ENCODE assay signal across 17 cellular contexts in the genomic region with DNA sequence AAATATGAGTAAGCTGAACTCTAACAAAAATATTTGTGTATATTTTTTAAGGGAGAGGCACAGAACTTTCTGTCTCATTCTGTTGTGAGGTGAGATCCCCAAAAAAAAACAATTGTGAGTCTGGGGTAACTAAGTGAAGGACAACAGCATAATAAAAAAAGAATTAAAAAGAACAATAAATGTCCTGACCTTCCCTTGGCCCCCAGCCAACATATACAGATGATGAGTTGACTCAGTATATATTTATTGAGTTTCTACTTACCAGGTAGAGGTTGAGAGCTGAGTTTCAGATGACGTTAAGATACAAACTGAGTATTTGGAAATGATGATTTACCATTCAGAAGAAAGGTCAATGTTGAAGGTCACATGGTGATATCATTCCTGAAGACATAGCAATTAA.
DNase-seq lines count a peak whose midpoint lies in the region; FAIRE-seq and TF ChIP-seq lines count a peak whose summit lies in the region.
"Had no signal": no experiment of that assay in that cellular context is flagged by ENCODE, and none has a peak within 500 bp of the region (broad histone marks: within the 10 kb centered on the region; RNA-seq: fewer than 3 reads in every experiment).

No MANE protein-coding gene starts in this region.

- dilution Hi-C loops in mammary epithelial cell (cut with HindIII; ENCODE audit: low sequenced_read_pairs) (no loop called here), endothelial cell of umbilical vein (cut with MboI; ENCODE audit: extremely low pct_ligation_motif_present, low sequenced_read_pairs) (no loop called here)

- no peak overlapping the region for H3K4me3 Mint-ChIP-seq in MCF 10A (ENCODE audit: unreplicated experiment)
- H3K4me3 Mint-ChIP-seq: CD8-positive, alpha-beta T cell; HFFc6 had no signal

- in situ Hi-C loops in mammary epithelial cell (cut with MboI; ENCODE audit: low sequenced_read_pairs in 2 of 2), result no loop called here

- no peaks in the 10 kb centered on the region for H3K9me3 Mint-ChIP-seq in MCF 10A (ENCODE audit: unreplicated experiment)
- H3K9me3 Mint-ChIP-seq: CD8-positive, alpha-beta T cell had no signal

- H3K27me3 ChIP-seq in mammary epithelial cell (ENCODE audit: insufficient read depth, low read length), result peaks cover 2% of the 10 kb centered on the region
- no peaks in the 10 kb centered on the region for H3K27me3 ChIP-seq in endothelial cell of umbilical vein (ENCODE audit: control insufficient read depth in 2 of 2, insufficient read depth in 2 of 2, low read length in 2 of 2)

- H3K4me2 ChIP-seq in mammary epithelial cell (ENCODE audit: insufficient read depth, low read depth, low read length) (no peak overlapping the region), endothelial cell of umbilical vein (ENCODE audit: insufficient read depth, low read length) (no peak overlapping the region)

- WGBS in mammary epithelial cell (ENCODE audit: low coverage, missing lambda C conversion rate), result 79% methylated on average over 1 of the region's 1 CpG

- H3K27ac ChIP-seq in mammary epithelial cell (ENCODE audit: insufficient read depth, low read depth, low read length) (no peak overlapping the region), endothelial cell of umbilical vein (ENCODE audit: insufficient read depth, low read depth, low read length) (no peak overlapping the region)

- H4K20me1 ChIP-seq in mammary epithelial cell (ENCODE audit: insufficient read depth, low read length) (no peaks in the 10 kb centered on the region), endothelial cell of umbilical vein (replicated peaks; ENCODE audit: control insufficient read depth, extremely low read depth, insufficient read depth, low read length) (no peaks in the 10 kb centered on the region)

- FAIRE-seq in endothelial cell of umbilical vein (lab: Jason Lieb, UNC), result no peak
- FAIRE-seq: GM12891, H54 had no signal

- TF ChIP-seq POLR2A in endothelial cell of umbilical vein (IDR thresholded peaks at IDR 0.05; ENCODE audit: low read depth, low read length), result no peak

- H3K9me3 ChIP-seq in mammary epithelial cell (replicated peaks; ENCODE audit: insufficient read depth, low read length), result no peaks in the 10 kb centered on the region
- no peaks in the 10 kb centered on the region for H3K9me3 ChIP-seq in endothelial cell of umbilical vein (replicated peaks; ENCODE audit: control insufficient read depth, insufficient read depth, low read length)
- H3K9me3 ChIP-seq: Caco-2, HAP-1 had no signal

- H3K4me3 ChIP-seq in mammary epithelial cell (replicated peaks in 1 of 3; ENCODE audit: insufficient read depth in 1 of 3, low read depth in 2 of 3, low read length in 3 of 3), result no peak overlapping the region
- no peak overlapping the region for H3K4me3 ChIP-seq in endothelial cell of umbilical vein (replicated peaks in 1 of 3; ENCODE audit: insufficient read depth in 1 of 3, low read depth in 1 of 3, low read length in 3 of 3)
- H3K4me3 ChIP-seq: HAP-1 had no signal

- no peak for TF ChIP-seq CTCF in MCF 10A (IDR thresholded peaks at IDR 0.05; ENCODE audit: unreplicated experiment)
- TF ChIP-seq CTCF in mammary epithelial cell (conservative IDR thresholded peaks at IDR 0.05 in 1 of 2, IDR thresholded peaks at IDR 0.05 in 1 of 2; ENCODE audit: extremely low read depth in 1 of 2, insufficient read depth in 1 of 2, low read depth in 1 of 2, low read length in 2 of 2), result no peak
- TF ChIP-seq CTCF in endothelial cell of umbilical vein (IDR thresholded peaks at IDR 0.05; ENCODE audit: extremely low read depth in 1 of 2, insufficient read depth in 1 of 2, low read depth in 1 of 2, low read length in 2 of 2), result no peak

- BruUV-seq in MCF 10A (replicated peaks; lab: Mats Ljungman, UMichigan), result no TSS peak
- BruUV-seq in mammary epithelial cell (replicated peaks; lab: Mats Ljungman, UMichigan), result no TSS peak
- no TSS peak for BruUV-seq in endothelial cell of umbilical vein (replicated peaks; lab: Mats Ljungman, UMichigan)

- no peak overlapping the region for H3K27ac Mint-ChIP-seq in MCF 10A (ENCODE audit: low read depth, unreplicated experiment)
- H3K27ac Mint-ChIP-seq: CD8-positive, alpha-beta T cell; HFFc6 had no signal

- H3K27me3 Mint-ChIP-seq in MCF 10A (ENCODE audit: insufficient read depth, unreplicated experiment), result no peaks in the 10 kb centered on the region

- no peaks in the 10 kb centered on the region for H3K4me1 Mint-ChIP-seq in MCF 10A (ENCODE audit: insufficient read depth, unreplicated experiment)

- H3K9ac ChIP-seq in mammary epithelial cell (ENCODE audit: insufficient read depth, low read length) (no peak overlapping the region), endothelial cell of umbilical vein (replicated peaks; ENCODE audit: extremely low read depth, insufficient read depth, low read length) (no peak overlapping the region)

- H3K79me2 ChIP-seq in mammary epithelial cell (ENCODE audit: insufficient read depth, low read length) (no peaks in the 10 kb centered on the region), endothelial cell of umbilical vein (ENCODE audit: control insufficient read depth, insufficient read depth, low read length) (no peaks in the 10 kb centered on the region)

- H2AFZ ChIP-seq in mammary epithelial cell (ENCODE audit: low read depth, low read length) (no peak overlapping the region), endothelial cell of umbilical vein (ENCODE audit: low read depth, low read length) (no peak overlapping the region)

- H3K4me1 ChIP-seq in mammary epithelial cell (ENCODE audit: insufficient read depth, low read length), result no peaks in the 10 kb centered on the region
- no peaks in the 10 kb centered on the region for H3K4me1 ChIP-seq in endothelial cell of umbilical vein (ENCODE audit: control insufficient read depth, extremely low read depth, insufficient read depth, low read length)
- H3K4me1 ChIP-seq: Caco-2, HAP-1 had no signal

- CTCF ChIA-PET in MCF 10A (lab: Yijun Ruan, JAX) (no interaction called here), mammary epithelial cell (lab: Charles Lee; ENCODE audit: low non-redundant PET) (no interaction called here), endothelial cell of umbilical vein (lab: Charles Lee) (no interaction called here)

- H3K9me1 ChIP-seq in endothelial cell of umbilical vein (replicated peaks; ENCODE audit: control insufficient read depth, extremely low read depth, insufficient read depth, low read length), result no peaks in the 10 kb centered on the region

- POLR2A ChIA-PET in MCF 10A (lab: Yijun Ruan, JAX) (interaction anchor here (0.7 kb wide), 1 partner anchor 193 kb away, joined by 3 read pairs; no protein-coding TSS in a partner anchor), endothelial cell of umbilical vein (lab: Charles Lee) (no interaction called here)

- intact Hi-C loops in MCF 10A (cut with micrococcal nuclease) (no loop called here), mammary epithelial cell (cut with micrococcal nuclease) (no loop called here), endothelial cell of umbilical vein (cut with micrococcal nuclease) (no loop called here)

- H3K36me3 ChIP-seq in mammary epithelial cell (ENCODE audit: insufficient read depth, low read length) (no peaks in the 10 kb centered on the region), endothelial cell of umbilical vein (ENCODE audit: control insufficient read depth in 2 of 2, extremely low read depth in 1 of 2, insufficient read depth in 2 of 2, low read length in 2 of 2) (no peaks in the 10 kb centered on the region)
- H3K36me3 ChIP-seq: HAP-1 had no signal

- H3K36me3 Mint-ChIP-seq in MCF 10A (ENCODE audit: insufficient read depth, unreplicated experiment), result no peaks in the 10 kb centered on the region
- H3K36me3 Mint-ChIP-seq: CD8-positive, alpha-beta T cell had no signal

- peak; percentile 38 for DNase-seq in MCF 10A (ENCODE audit: unreplicated experiment)
- no peak for DNase-seq in mammary epithelial cell
- peak; percentile 62 for DNase-seq in endothelial cell of umbilical vein (ENCODE audit: low read depth, low spot score)
- peak; percentile 43 to 75 for DNase-seq in lung microvascular endothelial cell (ENCODE audit: low read depth in 2 of 2)
- no peak for DNase-seq in effector CD4-positive, alpha-beta T cell
- DNase-seq in amniotic stem cell (lab: John Stamatoyannopoulos, UW), result no peak
- DNase-seq: C1 segment of cervical spinal cord; Caco-2; CD8-positive, alpha-beta T cell; DMS153; DMS79 treated with DMSO at 0.1 percent for 48 hours; GF-D8; GOT3; HFFc6 had no signal

TF ChIP-seq in endothelial cell of umbilical vein, 7 proteins besides CTCF, POLR2A, EP300 and RAD21:
- TF ChIP-seq POLR2AphosphoS5 (IDR thresholded peaks at IDR 0.05; ENCODE audit: insufficient read depth, low read depth, low read length) (no peak), GATA2 (IDR thresholded peaks at IDR 0.05; ENCODE audit: insufficient read depth, insufficient read length, low read depth, low read length) (no peak), MAX (IDR thresholded peaks at IDR 0.05; ENCODE audit: insufficient read depth, insufficient read length) (no peak), FOS (IDR thresholded peaks at IDR 0.05; ENCODE audit: borderline replicate concordance, insufficient read depth, low read length) (no peak), JUN (IDR thresholded peaks at IDR 0.05; ENCODE audit: borderline replicate concordance, insufficient read depth, insufficient read length, low read depth) (no peak)

Comparison
In these comparisons a context has a peak if more than half of its experiments do, and no peak if none do; other contexts are left out.
1. DNase-seq: peak in MCF 10A (single experiment), endothelial cell of umbilical vein (single experiment) and lung microvascular endothelial cell (2 of 2); none in mammary epithelial cell (single experiment), effector CD4-positive, alpha-beta T cell (single experiment) and amniotic stem cell (single experiment).